Comparison of ENCODE assay signal across 8 cellular contexts in the genomic region with DNA sequence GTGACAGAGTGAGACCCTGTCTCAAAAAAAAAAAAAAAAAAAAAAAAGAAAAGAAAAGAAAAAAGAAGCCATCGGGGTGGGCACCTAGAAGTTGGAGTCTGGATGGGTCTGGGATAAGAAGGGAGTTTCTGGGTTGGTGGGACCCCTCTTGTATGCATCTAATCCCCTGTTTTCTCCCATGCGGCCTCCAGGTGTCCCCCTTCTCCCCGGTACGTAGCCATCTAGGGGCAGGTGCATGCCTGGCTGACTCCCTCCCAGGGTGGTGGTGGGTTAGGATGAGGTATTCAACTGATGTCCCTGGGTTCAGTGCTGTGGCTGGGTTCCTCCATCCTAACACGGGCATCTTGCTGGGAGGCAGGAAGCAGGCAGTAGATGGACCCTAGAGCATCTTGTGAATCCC. TPM values are rescaled to one million over a fixed set of nuclear protein-coding genes. Genes with fewer than 3 reads are reported as not detected.
DNase-seq lines count a peak whose midpoint lies in the region; ATAC-seq and TF ChIP-seq lines count a peak whose summit lies in the region.

No MANE protein-coding gene starts in this region.

- no peak overlapping the region for H3K4ac ChIP-seq in H9 (ENCODE audit: low read depth, low read length)

- no peak overlapping the region for H3K14ac ChIP-seq in H9 (ENCODE audit: insufficient read depth, low read length)

- TF ChIP-seq CTCF in H9 (conservative IDR thresholded peaks at IDR 0.05) = peak; percentile 74
- no peak for TF ChIP-seq CTCF in ascending aorta (IDR thresholded peaks at IDR 0.05)
- no peak for TF ChIP-seq CTCF in suprapubic skin (IDR thresholded peaks at IDR 0.05)

- H3K79me1 ChIP-seq in H9 (ENCODE audit: insufficient read depth, low read depth, low read length, poor library complexity, severe bottlenecking) = no peaks in the 10 kb centered on the region

- no peak for TF ChIP-seq POLR2A in suprapubic skin (IDR thresholded peaks at IDR 0.05)

- no peak overlapping the region for H4K5ac ChIP-seq in H9 (ENCODE audit: insufficient read length, low read depth, low read length)

- no peaks in the 10 kb centered on the region for H3K27me3 ChIP-seq in BLaER1
- no peaks in the 10 kb centered on the region; the same call in 1 of the 2 replicates for H3K27me3 ChIP-seq in H9 (ENCODE audit: insufficient read depth, low read length)
- no peaks in the 10 kb centered on the region for H3K27me3 ChIP-seq in SJCRH30
- H3K27me3 ChIP-seq in ascending aorta = no peaks in the 10 kb centered on the region
- H3K27me3 ChIP-seq in suprapubic skin = no peaks in the 10 kb centered on the region

- H2AK5ac ChIP-seq in H9 (ENCODE audit: insufficient read length, low read length) = no peak overlapping the region

- no peaks in the 10 kb centered on the region for H3K36me3 Mint-ChIP-seq in H9 (ENCODE audit: insufficient read depth in 1 of 3, low read depth in 3 of 3)
- H3K36me3 Mint-ChIP-seq in stimulated activated effector memory CD8-positive, alpha-beta T cell treated with anti-CD3 and anti-CD28 coated beads, Interleukin-12 subunit alpha, Interleukin-12 subunit beta, amount 100 ng/mL, for 72 hours = peaks cover 98% of the 10 kb centered on the region

- no peak overlapping the region for H2BK5ac ChIP-seq in H9 (ENCODE audit: insufficient read length, low read length)

- H4K20me1 ChIP-seq in BLaER1 = peaks cover 89% of the 10 kb centered on the region
- H4K20me1 ChIP-seq in H9 (ENCODE audit: control insufficient read depth, insufficient read depth, insufficient read length) = no peaks in the 10 kb centered on the region

- no peak overlapping the region for H3K56ac ChIP-seq in H9 (ENCODE audit: insufficient read length, low read depth, low read length)

- H2BK20ac ChIP-seq in H9 (ENCODE audit: low read depth, low read length, poor library complexity, severe bottlenecking) = no peak overlapping the region

- H3K4me2 ChIP-seq in BLaER1 = peak overlapping the region; percentile 18; the same call in 1 of the 2 replicates
- no peak overlapping the region for H3K4me2 ChIP-seq in H9 (ENCODE audit: insufficient read depth, insufficient read length, low read length)

- no peak overlapping the region for H3K27ac ChIP-seq in BLaER1
- no peak overlapping the region for H3K27ac ChIP-seq in H9 (ENCODE audit: insufficient read length, low read depth, low read length)
- H3K27ac ChIP-seq in SJCRH30 = no peak overlapping the region
- H3K27ac ChIP-seq in ascending aorta = no peak overlapping the region
- H3K27ac ChIP-seq in suprapubic skin = no peak overlapping the region

- no peaks in the 10 kb centered on the region; a peak in 2 of 5 replicates for H3K9me3 Mint-ChIP-seq in H9
- no peaks in the 10 kb centered on the region for H3K9me3 Mint-ChIP-seq in stimulated activated effector memory CD8-positive, alpha-beta T cell treated with anti-CD3 and anti-CD28 coated beads, Interleukin-12 subunit alpha, Interleukin-12 subunit beta, amount 100 ng/mL, for 72 hours

- peaks cover 12 to 29% of the 10 kb centered on the region in 2 experiments for H3K4me1 Mint-ChIP-seq in H9
- H3K4me1 Mint-ChIP-seq in stimulated activated effector memory CD8-positive, alpha-beta T cell treated with anti-CD3 and anti-CD28 coated beads, Interleukin-12 subunit alpha, Interleukin-12 subunit beta, amount 100 ng/mL, for 72 hours = peaks cover 89% of the 10 kb centered on the region

- H3K9ac ChIP-seq in BLaER1 = no peak overlapping the region
- H3K9ac ChIP-seq in H9 (ENCODE audit: extremely low read depth, insufficient read length, low read length) = no peak overlapping the region

- peaks cover 71% of the 10 kb centered on the region for H3K36me3 ChIP-seq in BLaER1
- no peaks in the 10 kb centered on the region for H3K36me3 ChIP-seq in SJCRH30
- H3K36me3 ChIP-seq in ascending aorta = no peaks in the 10 kb centered on the region
- peaks cover 6% of the 10 kb centered on the region for H3K36me3 ChIP-seq in suprapubic skin

- no peak overlapping the region for H4K8ac ChIP-seq in H9 (replicated peaks; ENCODE audit: insufficient read length, low read depth, low read length)

- no peak overlapping the region for H2AFZ ChIP-seq in H9 (ENCODE audit: low read length)

- no peak overlapping the region for H3K18ac ChIP-seq in H9 (ENCODE audit: insufficient read length, low read depth, low read length)

- no peaks in the 10 kb centered on the region for H3K79me2 ChIP-seq in H9 (ENCODE audit: insufficient read depth, low read length)

- H4K91ac ChIP-seq in H9 (ENCODE audit: insufficient read length, low read depth, low read length) = no peak overlapping the region

- H3T11ph ChIP-seq in H9 (ENCODE audit: low read length) = no peak overlapping the region

- no peak overlapping the region for H3K27ac Mint-ChIP-seq in H9
- peak overlapping the region; percentile 100 for H3K27ac Mint-ChIP-seq in stimulated activated effector memory CD8-positive, alpha-beta T cell treated with anti-CD3 and anti-CD28 coated beads, Interleukin-12 subunit alpha, Interleukin-12 subunit beta, amount 100 ng/mL, for 72 hours

- peak; percentile 39 for ATAC-seq in stimulated activated effector memory CD8-positive, alpha-beta T cell treated with anti-CD3 and anti-CD28 coated beads, Interleukin-12 subunit alpha, Interleukin-12 subunit beta, amount 100 ng/mL, for 72 hours
- no peak for ATAC-seq in HG02798 (IDR thresholded peaks at IDR 0.05; ENCODE audit: poor library complexity, unreplicated experiment)

- TF ChIP-seq EP300 in suprapubic skin (IDR thresholded peaks at IDR 0.05) = no peak

- H3K23me2 ChIP-seq in H9 (ENCODE audit: insufficient read length, low read depth, low read length, poor library complexity, severe bottlenecking) = no peaks in the 10 kb centered on the region

- no peak overlapping the region for H2BK120ac ChIP-seq in H9 (ENCODE audit: low read depth, low read length, poor library complexity, severe bottlenecking)

- H3K4me3 Mint-ChIP-seq in H9 = no peak overlapping the region; a peak in 1 of 5 replicates
- H3K4me3 Mint-ChIP-seq in stimulated activated effector memory CD8-positive, alpha-beta T cell treated with anti-CD3 and anti-CD28 coated beads, Interleukin-12 subunit alpha, Interleukin-12 subunit beta, amount 100 ng/mL, for 72 hours = peak overlapping the region; percentile 91

- peaks cover 42% of the 10 kb centered on the region for H3K27me3 Mint-ChIP-seq in H9 (ENCODE audit: low read depth)

- intact Hi-C loops in ascending aorta (cut with DNase I) = loop anchor here (1.0 kb wide), 1 partner anchor 15 kb away; no protein-coding TSS in a partner anchor

- WGBS in H9 (ENCODE audit: extremely low coverage, insufficient read length, low lambda C conversion rate) = no CpG with 5 or more reads among the region's 5 CpGs
- 62% methylated on average over 4 of the region's 5 CpGs for WGBS in suprapubic skin

- H2BK12ac ChIP-seq in H9 (ENCODE audit: insufficient read length, low read depth, low read length) = no peak overlapping the region

- H2BK15ac ChIP-seq in H9 (ENCODE audit: low read depth, low read length) = no peak overlapping the region

- no peaks in the 10 kb centered on the region for H3K9me3 ChIP-seq in BLaER1
- no peaks in the 10 kb centered on the region for H3K9me3 ChIP-seq in H9 (ENCODE audit: control insufficient read depth, low read depth, low read length)
- H3K9me3 ChIP-seq in SJCRH30 (replicated peaks) = no peaks in the 10 kb centered on the region
- no peaks in the 10 kb centered on the region for H3K9me3 ChIP-seq in ascending aorta
- no peaks in the 10 kb centered on the region for H3K9me3 ChIP-seq in suprapubic skin

- H3K23ac ChIP-seq in H9 (ENCODE audit: insufficient read length, low read depth, low read length) = no peak overlapping the region

- peaks cover 65% of the 10 kb centered on the region for H3K4me1 ChIP-seq in BLaER1
- H3K4me1 ChIP-seq in H9 (ENCODE audit: insufficient read depth, low read length) = peaks cover 4% of the 10 kb centered on the region; the same call in 1 of the 2 replicates
- H3K4me1 ChIP-seq in SJCRH30 = peaks cover 7% of the 10 kb centered on the region
- H3K4me1 ChIP-seq in ascending aorta = no peaks in the 10 kb centered on the region
- peaks cover 21% of the 10 kb centered on the region for H3K4me1 ChIP-seq in suprapubic skin

- DNase-seq in H9 (peak; percentile 89), SJCRH30 (peak; percentile 58 to 62), ascending aorta (ENCODE audit: low spot score in 2 of 2) (no peak), suprapubic skin (ENCODE audit: low spot score in 2 of 2) (no peak)
- peak; percentile 45 for DNase-seq in effector CD4-positive, alpha-beta T cell
- peak in 1 of 2 donors; percentile 61 for DNase-seq in stimulated activated effector memory CD8-positive, alpha-beta T cell treated with anti-CD3 and anti-CD28 coated beads, Interleukin-12 subunit alpha, Interleukin-12 subunit beta, amount 100 ng/mL, for 72 hours (ENCODE audit: low spot score in 2 of 2)

- H3K4me3 ChIP-seq in BLaER1 (no peak overlapping the region), SJCRH30 (no peak overlapping the region), ascending aorta (no peak overlapping the region), suprapubic skin (no peak overlapping the region)

RNA-seq across cellular contexts. Expression of gene FMNL1, which starts 13.0 kb away (rescaled TPM):
- 6.3 and 6.9 TPM in 2 replicates for total RNA-seq in H9 (2021)
- total RNA-seq in SJCRH30 (2014; rRNA removed; shearing (Covaris generic)) = 0.91 and 1.1 TPM in 2 replicates
- total RNA-seq in ascending aorta = 10.7 TPM
- total RNA-seq in suprapubic skin = 10 to 100 TPM in 1 of 4 donors, 1 to 10 TPM in 3; 5.9 to 14.6 (median 8.0) TPM

RNA-seq across cellular contexts. Expression of gene SPATA32, which starts 27.3 kb away (rescaled TPM):
- total RNA-seq in H9 (2021) (0.42 and 0.81 TPM in 2 replicates), ascending aorta (not detected), suprapubic skin (not detected)
- 0.08 TPM in 1 of 2 replicates, not detected in the other for total RNA-seq in SJCRH30 (2014; rRNA removed; shearing (Covaris generic))

Comparison
In these comparisons a context has a peak if more than half of its experiments do, and no peak if none do; other contexts are left out.
1. DNase-seq: peak in H9 (single experiment), SJCRH30 (2 of 2) and effector CD4-positive, alpha-beta T cell (single experiment); none in ascending aorta (0 of 2) and suprapubic skin (0 of 2).